ENCODE assay signal across 14 cellular contexts in genomic region chr2:198322275-198322674, GRCh38.
DNase-seq lines count a peak whose midpoint lies in the region; ATAC-seq and TF ChIP-seq lines count a peak whose summit lies in the region.
"Had no signal": no experiment of that assay in that cellular context is flagged by ENCODE, and none has a peak within 500 bp of the region (broad histone marks: within the 10 kb centered on the region; RNA-seq: fewer than 3 reads in every experiment).

No MANE protein-coding gene starts in this region.

- peak in 1 of 2 donors; percentile 11 for DNase-seq in cardiac muscle cell (ENCODE audit: low read depth in 1 of 2, low spot score in 1 of 2)
- no peak for DNase-seq in heart left ventricle
- DNase-seq in fibroblast of lung (ENCODE audit: low read depth in 2 of 2), result no peak
- no peak for DNase-seq in smooth muscle cell (lab: John Stamatoyannopoulos, UW; ENCODE audit: unreplicated experiment)
- DNase-seq in sciatic nerve (ENCODE audit: low spot score), result no peak
- no peak for DNase-seq in stimulated activated naive CD8-positive, alpha-beta T cell treated with anti-CD3 and anti-CD28 coated beads, Interleukin-15, Interleukin-2, amounts not matched to agents 100 U/mL and 50 U/mL, for 24 hours
- no peak for DNase-seq in NCI-H345 treated with DMSO at 0.1 percent for 48 hours (lab: John Stamatoyannopoulos, UW; ENCODE audit: unreplicated experiment)
- DNase-seq: activated T-cell treated with anti-CD3 and anti-CD28 coated beads, Interleukin-2, amount 50 U/mL, for 24 hours; effector memory CD4-positive, alpha-beta T cell; EL; mammary epithelial cell; NCI-H1436 treated with DMSO at 0.1 percent for 48 hours had no signal

- H3K79me2 ChIP-seq in OCI-LY3 (ENCODE audit: low read length) (no peaks in the 10 kb centered on the region), fibroblast of lung (ENCODE audit: control insufficient read depth, insufficient read depth, low read length) (no peaks in the 10 kb centered on the region), smooth muscle cell (ENCODE audit: low read depth) (no peaks in the 10 kb centered on the region)

- 73 to 81% (median 78%) methylated on average over 8 of the region's 8 CpGs for WGBS in heart left ventricle, 4 donors
- WGBS in smooth muscle cell (ENCODE audit: low lambda C conversion rate), result 78% methylated on average over 8 of the region's 8 CpGs

- no peak overlapping the region for H3K27ac ChIP-seq in cardiac muscle cell
- H3K27ac ChIP-seq in heart left ventricle, result no peak overlapping the region
- H3K27ac ChIP-seq in OCI-LY3 (ENCODE audit: low read length), result no peak overlapping the region
- no peak overlapping the region for H3K27ac ChIP-seq in fibroblast of lung (ENCODE audit: insufficient read depth, low read length)
- H3K27ac ChIP-seq in smooth muscle cell (ENCODE audit: low read depth), result no peak overlapping the region

- intact Hi-C loops in heart left ventricle (cut with DNase I), result no loop called here
- intact Hi-C loops in sciatic nerve (cut with DNase I), result no loop called here

- no peak for TF ChIP-seq POLR2A in heart left ventricle (IDR thresholded peaks at IDR 0.05)

- no peak overlapping the region for H3K9ac ChIP-seq in OCI-LY3 (ENCODE audit: low read length)
- H3K9ac ChIP-seq in fibroblast of lung (ENCODE audit: insufficient read depth, low read length), result no peak overlapping the region
- H3K9ac ChIP-seq in smooth muscle cell (ENCODE audit: low read depth), result no peak overlapping the region

- H3K4me1 ChIP-seq in cardiac muscle cell (ENCODE audit: low read depth) (no peaks in the 10 kb centered on the region), heart left ventricle (no peaks in the 10 kb centered on the region), OCI-LY3 (ENCODE audit: low read length) (no peaks in the 10 kb centered on the region), fibroblast of lung (ENCODE audit: control insufficient read depth, extremely low read depth, insufficient read depth, low read length) (no peaks in the 10 kb centered on the region), smooth muscle cell (ENCODE audit: low read depth) (no peaks in the 10 kb centered on the region)

- no peaks in the 10 kb centered on the region for H3K9me3 ChIP-seq in cardiac muscle cell (ENCODE audit: low read depth)
- H3K9me3 ChIP-seq in heart left ventricle, result no peaks in the 10 kb centered on the region
- H3K9me3 ChIP-seq in OCI-LY3 (ENCODE audit: insufficient read depth, low read length), result no peaks in the 10 kb centered on the region
- H3K9me3 ChIP-seq in fibroblast of lung (ENCODE audit: control insufficient read depth, insufficient read depth, low read depth, low read length), result no peaks in the 10 kb centered on the region
- no peaks in the 10 kb centered on the region for H3K9me3 ChIP-seq in smooth muscle cell (replicated peaks; ENCODE audit: low read depth)

- H3K27me3 ChIP-seq in cardiac muscle cell (no peaks in the 10 kb centered on the region), heart left ventricle (peaks cover 0 to 55% (median 6%) of the 10 kb centered on the region in 9 donors), OCI-LY3 (ENCODE audit: low read depth, low read length) (peaks cover 33% of the 10 kb centered on the region), fibroblast of lung (ENCODE audit: control insufficient read depth, insufficient read depth, low read length) (no peaks in the 10 kb centered on the region), smooth muscle cell (ENCODE audit: low read depth) (peaks cover 33% of the 10 kb centered on the region)

- H3K36me3 ChIP-seq in cardiac muscle cell (no peaks in the 10 kb centered on the region), heart left ventricle (no peaks in the 10 kb centered on the region), OCI-LY3 (replicated peaks; ENCODE audit: low read depth, low read length) (no peaks in the 10 kb centered on the region), fibroblast of lung (ENCODE audit: control insufficient read depth, insufficient read depth, low read length) (no peaks in the 10 kb centered on the region), smooth muscle cell (ENCODE audit: low read depth) (no peaks in the 10 kb centered on the region)

- H3F3A ChIP-seq in smooth muscle cell (ENCODE audit: low read depth), result no peaks in the 10 kb centered on the region

- H4K20me1 ChIP-seq in OCI-LY3 (ENCODE audit: insufficient read depth, low read length) (no peaks in the 10 kb centered on the region), fibroblast of lung (ENCODE audit: control insufficient read depth, extremely low read depth, insufficient read depth, low read length) (no peaks in the 10 kb centered on the region), smooth muscle cell (ENCODE audit: low read depth) (no peaks in the 10 kb centered on the region)

- no peak overlapping the region for H3K4me3 ChIP-seq in cardiac muscle cell
- no peak overlapping the region for H3K4me3 ChIP-seq in heart left ventricle
- no peak overlapping the region for H3K4me3 ChIP-seq in OCI-LY3 (ENCODE audit: low read length)
- no peak overlapping the region for H3K4me3 ChIP-seq in fibroblast of lung (replicated peaks in 1 of 4; ENCODE audit: control extremely low read depth in 1 of 4, insufficient read depth in 1 of 4, low read depth in 3 of 4, low read length in 4 of 4)
- no peak overlapping the region for H3K4me3 ChIP-seq in smooth muscle cell

- peak overlapping the region; percentile 27; the same call in 1 of the 2 replicates for H3K4me2 ChIP-seq in OCI-LY3 (ENCODE audit: low read length)
- H3K4me2 ChIP-seq in fibroblast of lung (ENCODE audit: extremely low read depth, insufficient read depth, low read length), result no peak overlapping the region
- no peak overlapping the region for H3K4me2 ChIP-seq in smooth muscle cell

- ATAC-seq in heart left ventricle (no peak), sciatic nerve (no peak)
- no peak for ATAC-seq in stimulated activated naive CD8-positive, alpha-beta T cell treated with anti-CD3 and anti-CD28 coated beads, Interleukin-15, Interleukin-2, amounts not matched to agents 100 U/mL and 50 U/mL, for 24 hours
- ATAC-seq: stimulated activated memory B cell treated with anti-CD40 and anti-IgM and Interleukin-4, amounts not matched to agents 10 μg/mL and 1 μg/mL and 100 μg/mL, for 72 hours had no signal

- H2AFZ ChIP-seq in OCI-LY3 (ENCODE audit: low read depth, low read length) (no peak overlapping the region), fibroblast of lung (ENCODE audit: low read length) (no peak overlapping the region), smooth muscle cell (ENCODE audit: low read depth) (no peak overlapping the region)

- TF ChIP-seq CTCF in cardiac muscle cell (IDR thresholded peaks at IDR 0.05; ENCODE audit: low read depth, low read length), result peak; percentile 20
- peak in 1 of 12 donors; percentile 17 for TF ChIP-seq CTCF in heart left ventricle (IDR thresholded peaks at IDR 0.05)
- TF ChIP-seq CTCF in OCI-LY3 (IDR thresholded peaks at IDR 0.05; ENCODE audit: low read depth, low read length), result peak; percentile 23; the same call in 1 of the 2 replicates
- peak; percentile 16 to 39 for TF ChIP-seq CTCF in fibroblast of lung (conservative IDR thresholded peaks at IDR 0.05 in 1 of 2, IDR thresholded peaks at IDR 0.05 in 1 of 2; ENCODE audit: low read depth in 1 of 2, low read length in 2 of 2)
- peak; percentile 32 for TF ChIP-seq CTCF in smooth muscle cell (IDR thresholded peaks at IDR 0.05; ENCODE audit: borderline replicate concordance, insufficient read depth, poor library complexity, severe bottlenecking)
